8 cellular contexts compared by ENCODE assay signal in genomic region chr10:47024399-47025252, GRCh38.
DNase-seq lines count a peak whose midpoint lies in the region; ATAC-seq and TF ChIP-seq lines count a peak whose summit lies in the region.

No MANE protein-coding gene starts in this region.

- no peaks in the 10 kb centered on the region for H3K36me3 ChIP-seq in naive thymus-derived CD4-positive, alpha-beta T cell (ENCODE audit: control insufficient read depth in 2 of 3, insufficient read depth in 3 of 3, low read length in 3 of 3)

- no peaks in the 10 kb centered on the region for H3K36me3 Mint-ChIP-seq in naive thymus-derived CD4-positive, alpha-beta T cell

- no peak for TF ChIP-seq POLR2A in erythroblast (IDR thresholded peaks at IDR 0.05; ENCODE audit: low read length)

- TF ChIP-seq CTCF in HFF-Myc (IDR thresholded peaks at IDR 0.05; ENCODE audit: low read depth, low read length, missing control alignments), result peak; percentile 91

- no peak overlapping the region for H3K27ac ChIP-seq in naive thymus-derived CD4-positive, alpha-beta T cell (ENCODE audit: low read depth, low read length)

- no peak overlapping the region for H3K4me3 ChIP-seq in HFF-Myc (replicated peaks; ENCODE audit: low read depth, low read length)
- H3K4me3 ChIP-seq in naive thymus-derived CD4-positive, alpha-beta T cell (ENCODE audit: low read length), result no peak overlapping the region

- peaks cover 0 to 7% (median 4%) of the 10 kb centered on the region in 5 donors for H3K27me3 Mint-ChIP-seq in naive thymus-derived CD4-positive, alpha-beta T cell

- ATAC-seq in naive thymus-derived CD4-positive, alpha-beta T cell, result peak; percentile 76
- ATAC-seq in HG02571 (IDR thresholded peaks at IDR 0.05; ENCODE audit: unreplicated experiment), result no peak

- intact Hi-C loops in naive thymus-derived CD4-positive, alpha-beta T cell (cut with micrococcal nuclease), result loop anchor here (1.0 to 5.0 kb wide), 6 partner anchors 23 to 316 kb away; no protein-coding TSS in a partner anchor

- no peaks in the 10 kb centered on the region for H3K9me3 ChIP-seq in naive thymus-derived CD4-positive, alpha-beta T cell (ENCODE audit: control insufficient read depth in 2 of 3, low read length in 3 of 3)

- H3K4me1 ChIP-seq in naive thymus-derived CD4-positive, alpha-beta T cell (ENCODE audit: control insufficient read depth in 2 of 2, insufficient read depth in 2 of 2, low read length in 2 of 2), result no peaks in the 10 kb centered on the region

- DNase-seq in ELF-1 (ENCODE audit: low read depth, low spot score) (peak; percentile 81), HFF-Myc (ENCODE audit: extremely low read depth, low read depth) (no peak), NCI-H748 treated with DMSO at 0.1 percent for 48 hours (lab: John Stamatoyannopoulos, UW) (peak; percentile 1), activated T-cell treated with anti-CD3 and anti-CD28 coated beads for 1 hour (ENCODE audit: low read depth) (peak; percentile 54), erythroblast (lab: John Stamatoyannopoulos, UW) (peak; percentile 44 to 66)
- peak; percentile 43 to 73 (median 60) for DNase-seq in naive thymus-derived CD4-positive, alpha-beta T cell
- DNase-seq in stimulated activated naive CD4-positive, alpha-beta T cell (lab: John Stamatoyannopoulos, UW), result peak; percentile 11 to 75 (median 54)

- H3K4me1 Mint-ChIP-seq in naive thymus-derived CD4-positive, alpha-beta T cell, result peaks cover 0 to 7% (median 5%) of the 10 kb centered on the region in 7 donors

- H3K4me3 Mint-ChIP-seq in naive thymus-derived CD4-positive, alpha-beta T cell, result no peak overlapping the region

- peak overlapping the region in 1 of 9 donors; percentile 53 for H3K27ac Mint-ChIP-seq in naive thymus-derived CD4-positive, alpha-beta T cell

- peaks cover 0 to 2% (median 0%) of the 10 kb centered on the region in 11 donors for H3K9me3 Mint-ChIP-seq in naive thymus-derived CD4-positive, alpha-beta T cell

- POLR2A ChIA-PET in naive thymus-derived CD4-positive, alpha-beta T cell (lab: Charles Lee), result interaction anchor here (0.6 to 1.1 kb wide), 4 partner anchors 142 to 289 kb away, joined by 3 read pairs; no protein-coding TSS in a partner anchor

- CTCF ChIA-PET in naive thymus-derived CD4-positive, alpha-beta T cell (lab: Charles Lee), result interaction anchor here (0.5 to 4.0 kb wide), 27 partner anchors 9 to 371 kb away, joined by 3 to 93 read pairs (median 3); partner anchors contain the start of gene RBP3

- H3K27me3 ChIP-seq in naive thymus-derived CD4-positive, alpha-beta T cell (ENCODE audit: control insufficient read depth in 2 of 2, insufficient read depth in 2 of 2, low read length in 2 of 2), result no peaks in the 10 kb centered on the region
